ENCODE assay signal across 1 cellular context in the genomic region with DNA sequence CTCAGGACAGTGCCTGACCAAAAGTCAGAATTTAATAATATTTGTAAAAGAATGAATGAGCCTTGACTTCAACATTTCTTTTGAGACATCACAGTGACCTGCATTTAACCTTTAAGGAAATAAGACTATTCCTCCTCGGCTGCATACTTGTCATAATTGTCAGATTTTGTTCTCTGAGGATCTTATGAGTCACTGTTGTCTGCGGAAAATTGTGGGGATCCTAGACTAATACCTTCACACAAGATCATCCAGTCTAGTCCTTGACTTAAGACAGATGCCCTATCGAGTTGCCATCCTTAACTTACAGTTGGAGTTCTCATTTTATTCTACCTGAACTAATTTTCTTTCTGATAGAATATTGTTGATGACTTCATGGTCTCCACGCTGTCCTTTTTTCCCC.
TF ChIP-seq lines count a peak whose summit lies in the region.

No MANE protein-coding gene starts in this region.

TF ChIP-seq in SK-N-SH, 30 proteins besides CTCF, POLR2A, EP300 and RAD21 (continued from another document):
- TF ChIP-seq ELF1 (IDR thresholded peaks at IDR 0.05): no peak
- no peak for TF ChIP-seq FOXJ3 (CRISPR knock-in tag; IDR thresholded peaks at IDR 0.05)
- TF ChIP-seq, protein P1, sequence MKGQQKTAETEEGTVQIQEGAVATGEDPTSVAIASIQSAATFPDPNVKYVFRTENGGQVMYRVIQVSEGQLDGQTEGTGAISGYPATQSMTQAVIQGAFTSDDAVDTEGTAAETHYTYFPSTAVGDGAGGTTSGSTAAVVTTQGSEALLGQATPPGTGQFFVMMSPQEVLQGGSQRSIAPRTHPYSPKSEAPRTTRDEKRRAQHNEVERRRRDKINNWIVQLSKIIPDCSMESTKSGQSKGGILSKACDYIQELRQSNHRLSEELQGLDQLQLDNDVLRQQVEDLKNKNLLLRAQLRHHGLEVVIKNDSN (IDR thresholded peaks at IDR 0.05; ENCODE audit: borderline replicate concordance, low read depth): no peak
- no peak for TF ChIP-seq MXI1 (IDR thresholded peaks at IDR 0.05; ENCODE audit: low read depth, low read length)
- TF ChIP-seq, protein P2, sequence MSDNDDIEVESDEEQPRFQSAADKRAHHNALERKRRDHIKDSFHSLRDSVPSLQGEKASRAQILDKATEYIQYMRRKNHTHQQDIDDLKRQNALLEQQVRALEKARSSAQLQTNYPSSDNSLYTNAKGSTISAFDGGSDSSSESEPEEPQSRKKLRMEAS (IDR thresholded peaks at IDR 0.05; ENCODE audit: low read depth): peak; percentile 48; the same call in 1 of the 2 replicates
- TF ChIP-seq MEF2A (IDR thresholded peaks at IDR 0.05; ENCODE audit: borderline replicate concordance, low read depth): peak; percentile 59; the same call in 1 of the 2 replicates
- peak; percentile 97 for TF ChIP-seq TCF12 (IDR thresholded peaks at IDR 0.05)
- TF ChIP-seq EZH2phosphoT487 (IDR thresholded peaks at IDR 0.05; ENCODE audit: borderline replicate concordance, low read depth): no peak
- TF ChIP-seq, protein P3, sequence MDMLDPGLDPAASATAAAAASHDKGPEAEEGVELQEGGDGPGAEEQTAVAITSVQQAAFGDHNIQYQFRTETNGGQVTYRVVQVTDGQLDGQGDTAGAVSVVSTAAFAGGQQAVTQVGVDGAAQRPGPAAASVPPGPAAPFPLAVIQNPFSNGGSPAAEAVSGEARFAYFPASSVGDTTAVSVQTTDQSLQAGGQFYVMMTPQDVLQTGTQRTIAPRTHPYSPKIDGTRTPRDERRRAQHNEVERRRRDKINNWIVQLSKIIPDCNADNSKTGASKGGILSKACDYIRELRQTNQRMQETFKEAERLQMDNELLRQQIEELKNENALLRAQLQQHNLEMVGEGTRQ (IDR thresholded peaks at IDR 0.05; ENCODE audit: borderline replicate concordance, low read depth, low read length): no peak
- TF ChIP-seq YY1 (IDR thresholded peaks at IDR 0.05; ENCODE audit: low read depth): no peak
- TF ChIP-seq, protein P4, sequence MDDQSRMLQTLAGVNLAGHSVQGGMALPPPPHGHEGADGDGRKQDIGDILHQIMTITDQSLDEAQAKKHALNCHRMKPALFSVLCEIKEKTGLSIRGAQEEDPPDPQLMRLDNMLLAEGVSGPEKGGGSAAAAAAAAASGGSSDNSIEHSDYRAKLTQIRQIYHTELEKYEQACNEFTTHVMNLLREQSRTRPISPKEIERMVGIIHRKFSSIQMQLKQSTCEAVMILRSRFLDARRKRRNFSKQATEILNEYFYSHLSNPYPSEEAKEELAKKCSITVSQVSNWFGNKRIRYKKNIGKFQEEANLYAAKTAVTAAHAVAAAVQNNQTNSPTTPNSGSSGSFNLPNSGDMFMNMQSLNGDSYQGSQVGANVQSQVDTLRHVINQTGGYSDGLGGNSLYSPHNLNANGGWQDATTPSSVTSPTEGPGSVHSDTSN (IDR thresholded peaks at IDR 0.05): peak; percentile 94
- TF ChIP-seq TEAD4 (IDR thresholded peaks at IDR 0.05; ENCODE audit: borderline replicate concordance, insufficient read depth): peak; percentile 89; the same call in 1 of the 2 replicates
- peak; percentile 92 for TF ChIP-seq JUND (IDR thresholded peaks at IDR 0.05)
- TF ChIP-seq RXRA (IDR thresholded peaks at IDR 0.05; ENCODE audit: borderline replicate concordance, low read depth): peak; percentile 99
- TF ChIP-seq RCOR1 (IDR thresholded peaks at IDR 0.05; ENCODE audit: low read length): no peak
- no peak for TF ChIP-seq SMC3 (IDR thresholded peaks at IDR 0.05; ENCODE audit: low read depth, low read length)
- peak; percentile 89 for TF ChIP-seq FOSL2 (IDR thresholded peaks at IDR 0.05; ENCODE audit: borderline replicate concordance, low read depth)
- peak; percentile 64 for TF ChIP-seq NFIC (IDR thresholded peaks at IDR 0.05; ENCODE audit: borderline replicate concordance)
- no peak for TF ChIP-seq NRF1 (IDR thresholded peaks at IDR 0.05; ENCODE audit: low read depth, low read length)
- TF ChIP-seq, protein P5, sequence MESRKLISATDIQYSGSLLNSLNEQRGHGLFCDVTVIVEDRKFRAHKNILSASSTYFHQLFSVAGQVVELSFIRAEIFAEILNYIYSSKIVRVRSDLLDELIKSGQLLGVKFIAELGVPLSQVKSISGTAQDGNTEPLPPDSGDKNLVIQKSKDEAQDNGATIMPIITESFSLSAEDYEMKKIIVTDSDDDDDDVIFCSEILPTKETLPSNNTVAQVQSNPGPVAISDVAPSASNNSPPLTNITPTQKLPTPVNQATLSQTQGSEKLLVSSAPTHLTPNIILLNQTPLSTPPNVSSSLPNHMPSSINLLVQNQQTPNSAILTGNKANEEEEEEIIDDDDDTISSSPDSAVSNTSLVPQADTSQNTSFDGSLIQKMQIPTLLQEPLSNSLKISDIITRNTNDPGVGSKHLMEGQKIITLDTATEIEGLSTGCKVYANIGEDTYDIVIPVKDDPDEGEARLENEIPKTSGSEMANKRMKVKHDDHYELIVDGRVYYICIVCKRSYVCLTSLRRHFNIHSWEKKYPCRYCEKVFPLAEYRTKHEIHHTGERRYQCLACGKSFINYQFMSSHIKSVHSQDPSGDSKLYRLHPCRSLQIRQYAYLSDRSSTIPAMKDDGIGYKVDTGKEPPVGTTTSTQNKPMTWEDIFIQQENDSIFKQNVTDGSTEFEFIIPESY (IDR thresholded peaks at IDR 0.05; ENCODE audit: borderline replicate concordance, low read depth): peak; percentile 51; the same call in 1 of the 2 replicates
- no peak for TF ChIP-seq TAF1 (IDR thresholded peaks at IDR 0.05; ENCODE audit: borderline replicate concordance, low read depth, low read length)
